17 cellular contexts compared by ENCODE assay signal in the genomic region with DNA sequence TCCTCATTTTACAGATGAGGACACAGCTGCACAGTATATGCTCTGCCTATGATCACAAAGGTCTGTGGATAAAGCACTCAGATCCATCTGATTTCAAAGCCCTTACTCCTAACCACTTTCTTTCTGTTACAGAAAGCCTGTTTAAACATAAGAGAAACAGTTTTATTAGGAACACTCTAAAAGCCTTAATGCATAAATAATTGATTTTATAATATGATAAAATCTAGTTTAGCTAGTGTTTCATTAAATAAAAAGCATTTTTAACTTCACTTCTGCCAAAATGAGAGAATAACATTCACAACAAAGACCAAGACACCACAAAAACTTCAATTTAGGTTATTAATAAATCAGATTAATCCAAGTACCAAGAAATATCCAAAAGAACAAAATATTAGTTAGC. TPM values are rescaled to one million over a fixed set of nuclear protein-coding genes. Genes with fewer than 3 reads are reported as not detected.
DNase-seq lines count a peak whose midpoint lies in the region; ATAC-seq, FAIRE-seq and TF ChIP-seq lines count a peak whose summit lies in the region.
"Had no signal": no experiment of that assay in that cellular context is flagged by ENCODE, and none has a peak within 500 bp of the region (broad histone marks: within the 10 kb centered on the region; RNA-seq: fewer than 3 reads in every experiment).

No MANE protein-coding gene starts in this region.

- peaks cover 21% of the 10 kb centered on the region for H3K36me3 Mint-ChIP-seq in progenitor cell of endocrine pancreas (ENCODE audit: insufficient read depth)
- H3K36me3 Mint-ChIP-seq in activated T-helper 17 cell treated with anti-CD3 and anti-CD28 coated beads, Interleukin-2, amount 50 U/mL, for 72 hours (ENCODE audit: low read depth), result peaks cover 85% of the 10 kb centered on the region

- FAIRE-seq in G401.6 (lab: Jason Lieb, UNC), result peak; percentile 40
- FAIRE-seq: A549, D721Med, GM12878, GM12892 had no signal

- H3K4me3 Mint-ChIP-seq in progenitor cell of endocrine pancreas (ENCODE audit: low read depth), result no peak overlapping the region
- no peak overlapping the region for H3K4me3 Mint-ChIP-seq in activated T-helper 17 cell treated with anti-CD3 and anti-CD28 coated beads, Interleukin-2, amount 50 U/mL, for 72 hours
- H3K4me3 Mint-ChIP-seq: B cell; CD4-positive, alpha-beta T cell; CD8-positive, alpha-beta T cell had no signal

- no peak for DNase-seq in progenitor cell of endocrine pancreas (ENCODE audit: low spot score, unreplicated experiment)
- DNase-seq in GM19240 (ENCODE audit: insufficient read length, low spot score), result no peak
- DNase-seq: AML-193; Caco-2; Calu3; CD4-positive, alpha-beta T cell; CD8-positive, alpha-beta T cell; DMS79 treated with DMSO at 0.1 percent for 48 hours; GDM1 had no signal

- no peaks in the 10 kb centered on the region for H3K27me3 Mint-ChIP-seq in progenitor cell of endocrine pancreas
- H3K27me3 Mint-ChIP-seq in activated T-helper 17 cell treated with anti-CD3 and anti-CD28 coated beads, Interleukin-2, amount 50 U/mL, for 72 hours, result no peaks in the 10 kb centered on the region
- H3K27me3 Mint-ChIP-seq: B cell; CD4-positive, alpha-beta T cell had no signal

- ATAC-seq in SK-N-SH treated with all-trans-retinoic acid at 6 μM for 48 hours, result peak; percentile 77; the same call in 2 of the 3 replicates
- ATAC-seq in activated T-helper 17 cell treated with anti-CD3 and anti-CD28 coated beads, Interleukin-2, amount 50 U/mL, for 72 hours (replicated peaks), result no peak
- ATAC-seq: A549; CD8-positive, alpha-beta T cell; GM12878 had no signal

- H3K27ac Mint-ChIP-seq in progenitor cell of endocrine pancreas, result peak overlapping the region; percentile 49
- no peak overlapping the region for H3K27ac Mint-ChIP-seq in activated T-helper 17 cell treated with anti-CD3 and anti-CD28 coated beads, Interleukin-2, amount 50 U/mL, for 72 hours
- H3K27ac Mint-ChIP-seq: B cell; CD4-positive, alpha-beta T cell; CD8-positive, alpha-beta T cell had no signal

- H3K9me3 Mint-ChIP-seq in progenitor cell of endocrine pancreas (ENCODE audit: low read depth), result no peaks in the 10 kb centered on the region
- no peaks in the 10 kb centered on the region for H3K9me3 Mint-ChIP-seq in activated T-helper 17 cell treated with anti-CD3 and anti-CD28 coated beads, Interleukin-2, amount 50 U/mL, for 72 hours
- H3K9me3 Mint-ChIP-seq: CD4-positive, alpha-beta T cell; CD8-positive, alpha-beta T cell had no signal

- TF ChIP-seq CTCF in progenitor cell of endocrine pancreas (IDR thresholded peaks at IDR 0.05; ENCODE audit: unreplicated experiment), result no peak

- peaks cover 2% of the 10 kb centered on the region for H3K4me1 Mint-ChIP-seq in progenitor cell of endocrine pancreas (ENCODE audit: low read depth)
- no peaks in the 10 kb centered on the region for H3K4me1 Mint-ChIP-seq in activated T-helper 17 cell treated with anti-CD3 and anti-CD28 coated beads, Interleukin-2, amount 50 U/mL, for 72 hours
- H3K4me1 Mint-ChIP-seq: B cell had no signal

TF ChIP-seq in SK-N-SH treated with all-trans-retinoic acid at 6 μM for 48 hours, 23 proteins besides CTCF, POLR2A, EP300 and RAD21 (continues in another document):
- TF ChIP-seq ZC3H10 (CRISPR knock-in tag; IDR thresholded peaks at IDR 0.05), result no peak
- no peak for TF ChIP-seq GLIS3 (CRISPR knock-in tag; IDR thresholded peaks at IDR 0.05)
- TF ChIP-seq, protein P1, sequence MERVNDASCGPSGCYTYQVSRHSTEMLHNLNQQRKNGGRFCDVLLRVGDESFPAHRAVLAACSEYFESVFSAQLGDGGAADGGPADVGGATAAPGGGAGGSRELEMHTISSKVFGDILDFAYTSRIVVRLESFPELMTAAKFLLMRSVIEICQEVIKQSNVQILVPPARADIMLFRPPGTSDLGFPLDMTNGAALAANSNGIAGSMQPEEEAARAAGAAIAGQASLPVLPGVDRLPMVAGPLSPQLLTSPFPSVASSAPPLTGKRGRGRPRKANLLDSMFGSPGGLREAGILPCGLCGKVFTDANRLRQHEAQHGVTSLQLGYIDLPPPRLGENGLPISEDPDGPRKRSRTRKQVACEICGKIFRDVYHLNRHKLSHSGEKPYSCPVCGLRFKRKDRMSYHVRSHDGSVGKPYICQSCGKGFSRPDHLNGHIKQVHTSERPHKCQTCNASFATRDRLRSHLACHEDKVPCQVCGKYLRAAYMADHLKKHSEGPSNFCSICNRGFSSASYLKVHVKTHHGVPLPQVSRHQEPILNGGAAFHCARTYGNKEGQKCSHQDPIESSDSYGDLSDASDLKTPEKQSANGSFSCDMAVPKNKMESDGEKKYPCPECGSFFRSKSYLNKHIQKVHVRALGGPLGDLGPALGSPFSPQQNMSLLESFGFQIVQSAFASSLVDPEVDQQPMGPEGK (CRISPR knock-in tag; IDR thresholded peaks at IDR 0.05; ENCODE audit: borderline replicate concordance), result no peak
- TF ChIP-seq TCF4 (CRISPR knock-in tag; IDR thresholded peaks at IDR 0.05; ENCODE audit: borderline replicate concordance), result peak; percentile 50; the same call in 1 of the 2 replicates
- no peak for TF ChIP-seq BACH2 (CRISPR knock-in tag; IDR thresholded peaks at IDR 0.05; ENCODE audit: borderline replicate concordance)
- TF ChIP-seq, protein P2, sequence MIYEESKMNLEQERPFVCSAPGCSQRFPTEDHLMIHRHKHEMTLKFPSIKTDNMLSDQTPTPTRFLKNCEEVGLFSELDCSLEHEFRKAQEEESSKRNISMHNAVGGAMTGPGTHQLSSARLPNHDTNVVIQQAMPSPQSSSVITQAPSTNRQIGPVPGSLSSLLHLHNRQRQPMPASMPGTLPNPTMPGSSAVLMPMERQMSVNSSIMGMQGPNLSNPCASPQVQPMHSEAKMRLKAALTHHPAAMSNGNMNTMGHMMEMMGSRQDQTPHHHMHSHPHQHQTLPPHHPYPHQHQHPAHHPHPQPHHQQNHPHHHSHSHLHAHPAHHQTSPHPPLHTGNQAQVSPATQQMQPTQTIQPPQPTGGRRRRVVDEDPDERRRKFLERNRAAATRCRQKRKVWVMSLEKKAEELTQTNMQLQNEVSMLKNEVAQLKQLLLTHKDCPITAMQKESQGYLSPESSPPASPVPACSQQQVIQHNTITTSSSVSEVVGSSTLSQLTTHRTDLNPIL (CRISPR knock-in tag; IDR thresholded peaks at IDR 0.05; ENCODE audit: low read depth), result no peak
- TF ChIP-seq ZNF565 (CRISPR knock-in tag; conservative IDR thresholded peaks at IDR 0.05; ENCODE audit: low read depth), result no peak
- no peak for TF ChIP-seq ARNTL (CRISPR knock-in tag; IDR thresholded peaks at IDR 0.05; ENCODE audit: borderline replicate concordance, low read depth)
- TF ChIP-seq ISL1 (CRISPR knock-in tag; IDR thresholded peaks at IDR 0.05), result peak; percentile 91
- TF ChIP-seq, protein P3, sequence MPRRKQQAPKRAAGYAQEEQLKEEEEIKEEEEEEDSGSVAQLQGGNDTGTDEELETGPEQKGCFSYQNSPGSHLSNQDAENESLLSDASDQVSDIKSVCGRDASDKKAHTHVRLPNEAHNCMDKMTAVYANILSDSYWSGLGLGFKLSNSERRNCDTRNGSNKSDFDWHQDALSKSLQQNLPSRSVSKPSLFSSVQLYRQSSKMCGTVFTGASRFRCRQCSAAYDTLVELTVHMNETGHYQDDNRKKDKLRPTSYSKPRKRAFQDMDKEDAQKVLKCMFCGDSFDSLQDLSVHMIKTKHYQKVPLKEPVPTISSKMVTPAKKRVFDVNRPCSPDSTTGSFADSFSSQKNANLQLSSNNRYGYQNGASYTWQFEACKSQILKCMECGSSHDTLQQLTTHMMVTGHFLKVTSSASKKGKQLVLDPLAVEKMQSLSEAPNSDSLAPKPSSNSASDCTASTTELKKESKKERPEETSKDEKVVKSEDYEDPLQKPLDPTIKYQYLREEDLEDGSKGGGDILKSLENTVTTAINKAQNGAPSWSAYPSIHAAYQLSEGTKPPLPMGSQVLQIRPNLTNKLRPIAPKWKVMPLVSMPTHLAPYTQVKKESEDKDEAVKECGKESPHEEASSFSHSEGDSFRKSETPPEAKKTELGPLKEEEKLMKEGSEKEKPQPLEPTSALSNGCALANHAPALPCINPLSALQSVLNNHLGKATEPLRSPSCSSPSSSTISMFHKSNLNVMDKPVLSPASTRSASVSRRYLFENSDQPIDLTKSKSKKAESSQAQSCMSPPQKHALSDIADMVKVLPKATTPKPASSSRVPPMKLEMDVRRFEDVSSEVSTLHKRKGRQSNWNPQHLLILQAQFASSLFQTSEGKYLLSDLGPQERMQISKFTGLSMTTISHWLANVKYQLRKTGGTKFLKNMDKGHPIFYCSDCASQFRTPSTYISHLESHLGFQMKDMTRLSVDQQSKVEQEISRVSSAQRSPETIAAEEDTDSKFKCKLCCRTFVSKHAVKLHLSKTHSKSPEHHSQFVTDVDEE (CRISPR knock-in tag; IDR thresholded peaks at IDR 0.05), result no peak
- no peak for TF ChIP-seq CSDC2 (CRISPR knock-in tag; IDR thresholded peaks at IDR 0.05)
- no peak for TF ChIP-seq SNAI2 (CRISPR knock-in tag; IDR thresholded peaks at IDR 0.05)
- TF ChIP-seq RARB (CRISPR knock-in tag; IDR thresholded peaks at IDR 0.05), result no peak
- TF ChIP-seq, protein P4, sequence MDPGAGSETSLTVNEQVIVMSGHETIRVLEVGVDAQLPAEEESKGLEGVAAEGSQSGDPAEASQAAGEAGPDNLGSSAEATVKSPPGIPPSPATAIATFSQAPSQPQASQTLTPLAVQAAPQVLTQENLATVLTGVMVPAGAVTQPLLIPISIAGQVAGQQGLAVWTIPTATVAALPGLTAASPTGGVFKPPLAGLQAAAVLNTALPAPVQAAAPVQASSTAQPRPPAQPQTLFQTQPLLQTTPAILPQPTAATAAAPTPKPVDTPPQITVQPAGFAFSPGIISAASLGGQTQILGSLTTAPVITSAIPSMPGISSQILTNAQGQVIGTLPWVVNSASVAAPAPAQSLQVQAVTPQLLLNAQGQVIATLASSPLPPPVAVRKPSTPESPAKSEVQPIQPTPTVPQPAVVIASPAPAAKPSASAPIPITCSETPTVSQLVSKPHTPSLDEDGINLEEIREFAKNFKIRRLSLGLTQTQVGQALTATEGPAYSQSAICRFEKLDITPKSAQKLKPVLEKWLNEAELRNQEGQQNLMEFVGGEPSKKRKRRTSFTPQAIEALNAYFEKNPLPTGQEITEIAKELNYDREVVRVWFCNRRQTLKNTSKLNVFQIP (CRISPR knock-in tag; IDR thresholded peaks at IDR 0.05; ENCODE audit: borderline replicate concordance, low read depth), result no peak

RNA-seq across cellular contexts. Expression of a gene that starts 21.4 kb away (rescaled TPM):
- total RNA-seq in progenitor cell of endocrine pancreas, result 38.4 and 44.9 TPM in 2 replicates
- total RNA-seq in activated T-helper 17 cell treated with anti-CD3 and anti-CD28 coated beads, Interleukin-2, amount 50 U/mL, for 72 hours, result 10 to 100 TPM; 22.3 to 35.4 TPM
